ENCODE assay signal across 1 cellular context in genomic region chr13:50081899-50082425, GRCh38.
TF ChIP-seq lines count a peak whose summit lies in the region.

No MANE protein-coding gene starts in this region.

TF ChIP-seq in HepG2, 621 proteins besides CTCF, POLR2A, EP300 and RAD21 (continued from another document and continues in another):
- TF ChIP-seq ZNF318 (CRISPR knock-in tag; IDR thresholded peaks at IDR 0.05): no peak
- TF ChIP-seq ZNF337 (CRISPR knock-in tag; IDR thresholded peaks at IDR 0.05; ENCODE audit: borderline replicate concordance, low read depth): 0 out of 2 replicates have a peak, but pooled peaks have one; percentile 30
- TF ChIP-seq PRDM4 (CRISPR knock-in tag; IDR thresholded peaks at IDR 0.05; ENCODE audit: borderline replicate concordance): no peak
- peak; percentile 87 for TF ChIP-seq SMYD3 (CRISPR knock-in tag; IDR thresholded peaks at IDR 0.05)
- TF ChIP-seq NCOA1 (CRISPR knock-in tag; IDR thresholded peaks at IDR 0.05): peak; percentile 63; the same call in 1 of the 2 replicates
- no peak for TF ChIP-seq DZIP1 (CRISPR knock-in tag; IDR thresholded peaks at IDR 0.05)
- TF ChIP-seq TRIM24 (CRISPR knock-in tag; IDR thresholded peaks at IDR 0.05): no peak
- peak; percentile 49 for TF ChIP-seq PATZ1 (CRISPR knock-in tag; IDR thresholded peaks at IDR 0.05)
- no peak for TF ChIP-seq AHR (CRISPR knock-in tag; IDR thresholded peaks at IDR 0.05)
- TF ChIP-seq U2AF2 (IDR thresholded peaks at IDR 0.05; ENCODE audit: low read depth, low read length): no peak
- no peak for TF ChIP-seq HMG20B (CRISPR knock-in tag; conservative IDR thresholded peaks at IDR 0.05)
- TF ChIP-seq RXRA (CRISPR knock-in tag; IDR thresholded peaks at IDR 0.05): no peak
- peak; percentile 69; the same call in 1 of the 2 replicates for TF ChIP-seq ZNF605 (CRISPR knock-in tag; IDR thresholded peaks at IDR 0.05)
- TF ChIP-seq ZNF431 (CRISPR knock-in tag; IDR thresholded peaks at IDR 0.05; ENCODE audit: borderline replicate concordance, low read depth): no peak
- no peak for TF ChIP-seq CENPBD1 (CRISPR knock-in tag; IDR thresholded peaks at IDR 0.05; ENCODE audit: borderline replicate concordance, low read depth)
- no peak for TF ChIP-seq WIZ (CRISPR knock-in tag; IDR thresholded peaks at IDR 0.05)
- no peak for TF ChIP-seq SIX1 (CRISPR knock-in tag; IDR thresholded peaks at IDR 0.05; ENCODE audit: borderline replicate concordance)
- TF ChIP-seq ZNF207 (IDR thresholded peaks at IDR 0.05; ENCODE audit: borderline replicate concordance): no peak
- TF ChIP-seq ZNF530 (CRISPR knock-in tag; IDR thresholded peaks at IDR 0.05; ENCODE audit: low read depth): no peak
- peak; percentile 77 for TF ChIP-seq MNT (IDR thresholded peaks at IDR 0.05)
- TF ChIP-seq CBFB (CRISPR knock-in tag; IDR thresholded peaks at IDR 0.05): no peak
- peak; percentile 91 for TF ChIP-seq ZNF143 (CRISPR knock-in tag; IDR thresholded peaks at IDR 0.05)
- TF ChIP-seq MYNN (CRISPR knock-in tag; IDR thresholded peaks at IDR 0.05; ENCODE audit: low read depth): no peak
- TF ChIP-seq NONO (IDR thresholded peaks at IDR 0.05): no peak
- peak; percentile 59 for TF ChIP-seq NONO (CRISPR knock-in tag; conservative IDR thresholded peaks at IDR 0.05)
- no peak for TF ChIP-seq UBTF (CRISPR knock-in tag; IDR thresholded peaks at IDR 0.05)
- no peak; the same call in 2 of the 3 replicates for TF ChIP-seq MXI1 (IDR thresholded peaks at IDR 0.05; ENCODE audit: borderline replicate concordance, low read depth, low read length)
- no peak for TF ChIP-seq ZNF629 (CRISPR knock-in tag; conservative IDR thresholded peaks at IDR 0.05)
- no peak for TF ChIP-seq NR2C2 (CRISPR knock-in tag; IDR thresholded peaks at IDR 0.05; ENCODE audit: borderline replicate concordance)
- TF ChIP-seq MTF2 (CRISPR knock-in tag; IDR thresholded peaks at IDR 0.05; ENCODE audit: borderline replicate concordance): no peak
- TF ChIP-seq ZSCAN30 (CRISPR knock-in tag; IDR thresholded peaks at IDR 0.05): no peak
- no peak for TF ChIP-seq ZC3H4 (CRISPR knock-in tag; IDR thresholded peaks at IDR 0.05; ENCODE audit: borderline replicate concordance)
- TF ChIP-seq MEF2D (CRISPR knock-in tag; IDR thresholded peaks at IDR 0.05): peak; percentile 35; the same call in 1 of the 2 replicates
- peak; percentile 41; the same call in 1 of the 2 replicates for TF ChIP-seq ZNF350 (CRISPR knock-in tag; IDR thresholded peaks at IDR 0.05; ENCODE audit: borderline replicate concordance, low read depth)
- no peak for TF ChIP-seq PPARG (CRISPR knock-in tag; conservative IDR thresholded peaks at IDR 0.05)
- TF ChIP-seq KLF12 (CRISPR knock-in tag; IDR thresholded peaks at IDR 0.05; ENCODE audit: borderline replicate concordance): no peak
- peak; percentile 78 for TF ChIP-seq POLR2AphosphoS5 (IDR thresholded peaks at IDR 0.05; ENCODE audit: low read depth, low read length)
- no peak; the same call in 1 of the 2 replicates for TF ChIP-seq MXD3 (CRISPR knock-in tag; IDR thresholded peaks at IDR 0.05)
- TF ChIP-seq DPF2 (CRISPR knock-in tag; IDR thresholded peaks at IDR 0.05; ENCODE audit: borderline replicate concordance, low read depth): no peak
- TF ChIP-seq IKZF5 (CRISPR knock-in tag; IDR thresholded peaks at IDR 0.05): no peak
- TF ChIP-seq JUND (CRISPR knock-in tag; IDR thresholded peaks at IDR 0.05): no peak
